Comparison of ENCODE assay signal across 18 cellular contexts in the genomic region with DNA sequence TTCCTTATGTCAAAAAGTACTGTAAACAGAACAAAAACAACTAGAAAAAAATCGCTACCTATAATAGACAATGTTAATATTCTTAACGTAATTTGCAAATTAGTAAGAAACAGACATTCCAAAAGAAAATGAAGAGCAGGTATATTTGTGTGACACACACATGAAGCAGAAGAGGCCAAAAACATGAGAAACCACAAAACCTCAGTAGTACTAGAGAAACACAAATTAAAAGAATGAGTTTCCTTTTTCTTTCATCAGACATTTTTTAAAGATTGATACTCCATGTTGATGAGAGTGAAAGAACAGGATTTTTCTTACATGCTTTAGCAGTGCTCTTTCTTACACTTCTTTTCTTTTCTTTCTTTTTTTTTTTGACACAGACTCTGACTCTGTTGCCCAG. TPM values are rescaled to one million over a fixed set of nuclear protein-coding genes. Genes with fewer than 3 reads are reported as not detected.
DNase-seq lines count a peak whose midpoint lies in the region; ATAC-seq and TF ChIP-seq lines count a peak whose summit lies in the region.
"Had no signal": no experiment of that assay in that cellular context is flagged by ENCODE, and none has a peak within 500 bp of the region (broad histone marks: within the 10 kb centered on the region; RNA-seq: fewer than 3 reads in every experiment).

No MANE protein-coding gene starts in this region.

- intact Hi-C loops in activated CD4-positive, alpha-beta T cell treated with anti-CD3 and anti-CD28 coated beads for 36 hours (cut with DNase I, micrococcal nuclease), result no loop called here
- intact Hi-C loops in CD4-positive, alpha-beta T cell (cut with DNase I, micrococcal nuclease), result no loop called here

- peak overlapping the region; percentile 38 for H3K27ac ChIP-seq in CD4-positive, alpha-beta T cell (ENCODE audit: low read depth, low read length)

- no peaks in the 10 kb centered on the region for H3K36me3 Mint-ChIP-seq in activated CD4-positive, alpha-beta T cell treated with anti-CD3 and anti-CD28 coated beads for 36 hours (ENCODE audit: low read depth)
- no peaks in the 10 kb centered on the region for H3K36me3 Mint-ChIP-seq in CD4-positive, alpha-beta T cell (ENCODE audit: low read depth)
- H3K36me3 Mint-ChIP-seq in T-cell, result no peaks in the 10 kb centered on the region
- H3K36me3 Mint-ChIP-seq in central memory CD8-positive, alpha-beta T cell (ENCODE audit: insufficient read depth), result no peaks in the 10 kb centered on the region

- no peak for TF ChIP-seq CTCF in CD4-positive, alpha-beta T cell (IDR thresholded peaks at IDR 0.05)

- POLR2A ChIA-PET in activated CD4-positive, alpha-beta T cell treated with anti-CD3 and anti-CD28 coated beads for 36 hours (lab: Charles Lee), result no interaction called here
- POLR2A ChIA-PET in CD4-positive, alpha-beta T cell (lab: Charles Lee), result interaction anchor here (2.1 kb wide), 1 partner anchor 34 kb away, joined by 13 read pairs; a partner anchor contains a TSS
- POLR2A ChIA-PET in T-cell (lab: Charles Lee), result no interaction called here

- peaks cover 32% of the 10 kb centered on the region for H3K4me1 Mint-ChIP-seq in activated CD4-positive, alpha-beta T cell treated with anti-CD3 and anti-CD28 coated beads for 36 hours
- peaks cover 48% of the 10 kb centered on the region for H3K4me1 Mint-ChIP-seq in CD4-positive, alpha-beta T cell (ENCODE audit: low read depth)
- H3K4me1 Mint-ChIP-seq in T-cell, result peaks cover 47 to 51% (median 49%) of the 10 kb centered on the region in 3 donors
- peaks cover 28% of the 10 kb centered on the region for H3K4me1 Mint-ChIP-seq in central memory CD8-positive, alpha-beta T cell

- DNase-seq in activated CD4-positive, alpha-beta T cell treated with anti-CD3 and anti-CD28 coated beads for 36 hours, result no peak
- no peak for DNase-seq in activated CD4-positive, alpha-beta T cell treated with anti-CD3 and anti-CD28 coated beads for 1 hour
- no peak for DNase-seq in CD4-positive, alpha-beta T cell
- no peak for DNase-seq in T-cell
- DNase-seq in central memory CD8-positive, alpha-beta T cell (ENCODE audit: low spot score in 2 of 2), result no peak
- no peak for DNase-seq in activated gamma-delta T cell treated with Interleukin-2 at 50 U/mL for 16 hours
- DNase-seq: 8988T, BE2C, DMS 273 treated with DMSO at 0.1 percent for 48 hours, GF-D8, KG1, NCI-H1048, NCI-H2081 treated with DMSO at 0.1 percent for 48 hours, NCI-H510A, NCI-H82 had no signal

- H3K4me3 Mint-ChIP-seq in activated CD4-positive, alpha-beta T cell treated with anti-CD3 and anti-CD28 coated beads for 36 hours, result no peak overlapping the region
- no peak overlapping the region for H3K4me3 Mint-ChIP-seq in CD4-positive, alpha-beta T cell
- H3K4me3 Mint-ChIP-seq in T-cell, result peak overlapping the region in 1 of 3 donors; percentile 22
- no peak overlapping the region for H3K4me3 Mint-ChIP-seq in central memory CD8-positive, alpha-beta T cell

- CTCF ChIA-PET in activated CD4-positive, alpha-beta T cell treated with anti-CD3 and anti-CD28 coated beads for 36 hours (lab: Charles Lee), result interaction anchor here (0.6 to 1.4 kb wide), 2 partner anchors 9 to 103 kb away, joined by 4 read pairs; no protein-coding TSS in a partner anchor
- CTCF ChIA-PET in CD4-positive, alpha-beta T cell (lab: Charles Lee), result no interaction called here
- CTCF ChIA-PET in T-cell (lab: Charles Lee), result no interaction called here

- H3K9me3 Mint-ChIP-seq in activated CD4-positive, alpha-beta T cell treated with anti-CD3 and anti-CD28 coated beads for 36 hours (ENCODE audit: low read depth), result no peaks in the 10 kb centered on the region
- H3K9me3 Mint-ChIP-seq in CD4-positive, alpha-beta T cell, result no peaks in the 10 kb centered on the region
- H3K9me3 Mint-ChIP-seq in T-cell, result no peaks in the 10 kb centered on the region
- H3K9me3 Mint-ChIP-seq in central memory CD8-positive, alpha-beta T cell, result no peaks in the 10 kb centered on the region

- ATAC-seq in activated CD4-positive, alpha-beta T cell treated with anti-CD3 and anti-CD28 coated beads for 36 hours, result peak; percentile 52
- peak; percentile 62 for ATAC-seq in CD4-positive, alpha-beta T cell (ENCODE audit: poor library complexity)
- ATAC-seq in T-cell (replicated peaks in 1 of 4) (peak; percentile 60 to 76 (median 70)), HG03520 (IDR thresholded peaks at IDR 0.05; ENCODE audit: unreplicated experiment) (no peak), HG02763 (IDR thresholded peaks at IDR 0.05; ENCODE audit: unreplicated experiment) (no peak)
- ATAC-seq in central memory CD8-positive, alpha-beta T cell (replicated peaks; ENCODE audit: extremely low read depth, poor library complexity, severe bottlenecking), result no peak
- ATAC-seq: Panc1 had no signal

- no peaks in the 10 kb centered on the region for H3K27me3 Mint-ChIP-seq in activated CD4-positive, alpha-beta T cell treated with anti-CD3 and anti-CD28 coated beads for 36 hours
- H3K27me3 Mint-ChIP-seq in CD4-positive, alpha-beta T cell, result no peaks in the 10 kb centered on the region
- H3K27me3 Mint-ChIP-seq in T-cell, result no peaks in the 10 kb centered on the region
- H3K27me3 Mint-ChIP-seq in central memory CD8-positive, alpha-beta T cell, result no peaks in the 10 kb centered on the region

- H3K9me3 ChIP-seq in CD4-positive, alpha-beta T cell (ENCODE audit: control insufficient read depth, low read length), result no peaks in the 10 kb centered on the region
- H3K9me3 ChIP-seq: BE2C had no signal

- no peak overlapping the region for H3K27ac Mint-ChIP-seq in activated CD4-positive, alpha-beta T cell treated with anti-CD3 and anti-CD28 coated beads for 36 hours
- peak overlapping the region; percentile 57 for H3K27ac Mint-ChIP-seq in CD4-positive, alpha-beta T cell
- H3K27ac Mint-ChIP-seq in T-cell, result peak overlapping the region; percentile 82 to 83
- peak overlapping the region; percentile 62 for H3K27ac Mint-ChIP-seq in central memory CD8-positive, alpha-beta T cell (ENCODE audit: low read depth)

- H3K27me3 ChIP-seq in CD4-positive, alpha-beta T cell (ENCODE audit: control insufficient read depth, insufficient read depth, low read length), result no peaks in the 10 kb centered on the region
- H3K27me3 ChIP-seq: BE2C had no signal

RNA-seq across cellular contexts. Expression of a gene that starts 34.2 kb away (rescaled TPM):
- 10 to 100 TPM; 55.3 to 70.8 TPM for total RNA-seq in activated CD4-positive, alpha-beta T cell treated with anti-CD3 and anti-CD28 coated beads for 36 hours
- 100 to 1,000 TPM; 119 to 124 TPM for total RNA-seq in CD4-positive, alpha-beta T cell
- 100 to 1,000 TPM; 130 to 164 (median 151) TPM for total RNA-seq in T-cell

RNA-seq across cellular contexts. Expression of a gene that starts 51.1 kb away (rescaled TPM):
- total RNA-seq in activated CD4-positive, alpha-beta T cell treated with anti-CD3 and anti-CD28 coated beads for 36 hours, result 10 to 100 TPM; 11.4 to 13.2 TPM
- total RNA-seq in CD4-positive, alpha-beta T cell, result 10 to 100 TPM; 76.2 to 79.2 TPM
- 10 to 100 TPM; 18.6 to 44.5 (median 20.1) TPM for total RNA-seq in T-cell

Comparison
In these comparisons a context has a peak if more than half of its experiments do, and no peak if none do; other contexts are left out.
1. ATAC-seq: peak in activated CD4-positive, alpha-beta T cell treated with anti-CD3 and anti-CD28 coated beads for 36 hours (single experiment), CD4-positive, alpha-beta T cell (single experiment) and T-cell (4 of 4); none in central memory CD8-positive, alpha-beta T cell (single experiment), HG03520 (single experiment) and HG02763 (single experiment).